Comparison of ENCODE assay signal across 11 cellular contexts in the genomic region with DNA sequence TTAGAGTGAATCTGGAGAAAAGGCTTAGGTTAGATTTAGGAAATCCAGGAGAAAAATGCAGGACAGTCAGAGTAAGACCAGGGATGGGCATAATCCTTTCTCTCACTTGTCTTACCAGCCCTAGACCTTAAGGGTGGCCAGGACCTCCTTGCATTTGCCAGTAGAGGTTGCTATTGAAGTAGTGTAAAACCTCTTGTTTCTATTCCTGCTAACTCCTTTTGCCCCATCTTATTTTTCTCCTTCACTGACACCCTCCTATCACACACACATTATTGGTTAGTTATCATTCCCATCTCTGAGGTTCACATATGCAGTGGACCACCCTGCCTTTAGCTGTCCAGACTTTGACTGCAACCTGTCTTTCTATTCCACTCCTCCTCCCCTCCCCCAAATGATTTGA.
DNase-seq lines count a peak whose midpoint lies in the region; ATAC-seq and TF ChIP-seq lines count a peak whose summit lies in the region.
"Had no signal": no experiment of that assay in that cellular context is flagged by ENCODE, and none has a peak within 500 bp of the region (broad histone marks: within the 10 kb centered on the region; RNA-seq: fewer than 3 reads in every experiment).

No MANE protein-coding gene starts in this region.

- H3K27ac ChIP-seq in suprapubic skin, result peak overlapping the region; percentile 89
- H3K27ac ChIP-seq: neutrophil had no signal

- no peak for ATAC-seq in HG02610 (IDR thresholded peaks at IDR 0.05; ENCODE audit: unreplicated experiment)

- no peaks in the 10 kb centered on the region for H3K27me3 ChIP-seq in suprapubic skin

- TF ChIP-seq CTCF in foreskin fibroblast (IDR thresholded peaks at IDR 0.05; ENCODE audit: low read depth, low read length) (peak; percentile 41), suprapubic skin (IDR thresholded peaks at IDR 0.05) (no peak)

- H3K4me1 ChIP-seq in suprapubic skin, result peaks cover 93% of the 10 kb centered on the region

- TF ChIP-seq POLR2A in suprapubic skin (IDR thresholded peaks at IDR 0.05), result no peak

- DNase-seq in NCI-H2196 (lab: John Stamatoyannopoulos, UW; ENCODE audit: unreplicated experiment) (peak; percentile 49), NCI-H2196 treated with DMSO at 0.1 percent for 48 hours (lab: John Stamatoyannopoulos, UW; ENCODE audit: unreplicated experiment) (no peak), RKO (ENCODE audit: low spot score) (peak; percentile 43), foreskin fibroblast (peak in 1 of 2 donors; percentile 64), suprapubic skin (ENCODE audit: low spot score in 2 of 2) (no peak), NCI-H128 (lab: John Stamatoyannopoulos, UW; ENCODE audit: unreplicated experiment) (no peak)
- no peak for DNase-seq in activated CD4-positive, alpha-beta T cell treated with anti-CD3 and anti-CD28 coated beads for 48 hours
- DNase-seq: activated T-cell treated with anti-CD3 and anti-CD28 coated beads, Interleukin-2, amount 50 U/mL, for 72 hours; CD8-positive, alpha-beta memory T cell had no signal

- H3K36me3 ChIP-seq in suprapubic skin, result peaks cover 6% of the 10 kb centered on the region
- H3K36me3 ChIP-seq: neutrophil had no signal

- no peaks in the 10 kb centered on the region for H3K9me3 ChIP-seq in suprapubic skin
- H3K9me3 ChIP-seq: neutrophil had no signal

- H3K4me3 ChIP-seq in foreskin fibroblast (ENCODE audit: low read depth in 1 of 2, low read length in 2 of 2), result no peak overlapping the region
- H3K4me3 ChIP-seq in suprapubic skin, result no peak overlapping the region

- TF ChIP-seq EP300 in suprapubic skin (IDR thresholded peaks at IDR 0.05), result no peak

Comparison
In these comparisons a context has a peak if more than half of its experiments do, and no peak if none do; other contexts are left out.
1. DNase-seq: peak in NCI-H2196 (single experiment) and RKO (single experiment); none in NCI-H2196 treated with DMSO at 0.1 percent for 48 hours (single experiment), suprapubic skin (0 of 2), activated CD4-positive, alpha-beta T cell treated with anti-CD3 and anti-CD28 coated beads for 48 hours (single experiment) and NCI-H128 (single experiment).